Comparison of ENCODE assay signal across 9 cellular contexts in genomic region chr1:19231736-19232525, GRCh38. TPM values are rescaled to one million over a fixed set of nuclear protein-coding genes. Genes with fewer than 3 reads are reported as not detected.
DNase-seq lines count a peak whose midpoint lies in the region; ATAC-seq and TF ChIP-seq lines count a peak whose summit lies in the region.
"Not testable (repeated sequence)": the region's sequence is repeated elsewhere in the genome, so short reads cannot be mapped to it uniquely, and the experiment has no call there.
"Had no signal": no experiment of that assay in that cellular context is flagged by ENCODE, and none has a peak within 500 bp of the region (broad histone marks: within the 10 kb centered on the region; RNA-seq: fewer than 3 reads in every experiment).

No MANE protein-coding gene starts in this region.

- H3K27ac ChIP-seq in AG04450 (ENCODE audit: low read depth, low read length) (peak overlapping the region; percentile 57), VCaP (peak overlapping the region; percentile 64), cingulate gyrus (ENCODE audit: low read depth, low read length) (peak overlapping the region; percentile 86), psoas muscle (peak overlapping the region; percentile 11), suprapubic skin (peak overlapping the region; percentile 48)

- not testable (repeated sequence) for TF ChIP-seq POLR2A in suprapubic skin (IDR thresholded peaks at IDR 0.05)

- TF ChIP-seq EP300 in suprapubic skin (IDR thresholded peaks at IDR 0.05) = not testable (repeated sequence)

- not testable (repeated sequence) for H3K27me3 ChIP-seq in AG04450 (ENCODE audit: control insufficient read depth, insufficient read depth, low read length); psoas muscle (ENCODE audit: insufficient read depth in 3 of 3, low read length in 2 of 3); suprapubic skin

- DNase-seq in AG04450 (ENCODE audit: low read depth, low spot score); left colon; mucosa of descending colon; psoas muscle; suprapubic skin (ENCODE audit: low spot score in 2 of 2): not testable (repeated sequence)
- peak; percentile 59 for DNase-seq in globus pallidus (ENCODE audit: low spot score)

- H3K36me3 ChIP-seq in mucosa of descending colon (ENCODE audit: low read depth) = not testable (repeated sequence)
- peaks cover 5 to 99% of the 10 kb centered on the region in 2 donors for H3K36me3 ChIP-seq in psoas muscle (ENCODE audit: insufficient read depth in 1 of 2, low read depth in 1 of 2)
- H3K36me3 ChIP-seq in suprapubic skin = peaks cover 99% of the 10 kb centered on the region

- CTCF ChIA-PET in AG04450 (lab: Charles Lee) = interaction anchor here (0.6 to 4.0 kb wide), 3 partner anchors 9 to 422 kb away, joined by 3 to 21 read pairs (median 3); no protein-coding TSS in a partner anchor

- WGBS in psoas muscle, 3 donors = 78 to 87% (median 82%) methylated on average over 16 of the region's 16 CpGs
- 85% methylated on average over 14 of the region's 16 CpGs for WGBS in suprapubic skin

- H3K4me1 ChIP-seq in mucosa of descending colon (ENCODE audit: low read depth); suprapubic skin: not testable (repeated sequence)
- peaks cover 18% of the 10 kb centered on the region for H3K4me1 ChIP-seq in psoas muscle

- TF ChIP-seq CTCF in AG04450 (IDR thresholded peaks at IDR 0.05; ENCODE audit: low read depth, low read length); VCaP (conservative IDR thresholded peaks at IDR 0.05); mucosa of descending colon (IDR thresholded peaks at IDR 0.05); psoas muscle (IDR thresholded peaks at IDR 0.05); suprapubic skin (IDR thresholded peaks at IDR 0.05): not testable (repeated sequence)

- ATAC-seq in left colon (peak; percentile 89), mucosa of descending colon (peak; percentile 78), psoas muscle (peak in 2 of 4 donors; percentile 22 to 39)

- intact Hi-C loops in left colon (cut with DNase I, micrococcal nuclease); mucosa of descending colon (cut with DNase I, micrococcal nuclease); psoas muscle (cut with DNase I): not testable (repeated sequence)

- POLR2A ChIA-PET in AG04450 (lab: Yijun Ruan, JAX) = interaction anchor here (0.6 to 1.7 kb wide), 3 partner anchors 9 to 69 kb away, joined by 3 to 4 read pairs (median 3); partner anchors contain the start of genes EMC1 and MRTO4

- H3K9me3 ChIP-seq in AG04450 (ENCODE audit: control insufficient read depth, insufficient read depth, low read length); mucosa of descending colon; psoas muscle; suprapubic skin: not testable (repeated sequence)

- H3K4me3 ChIP-seq in AG04450 (ENCODE audit: low read depth, low read length); mucosa of descending colon; psoas muscle; suprapubic skin: not testable (repeated sequence)

RNA-seq across cellular contexts. Expression of gene EMC1, which starts 19.4 kb away (rescaled TPM):
- polyA plus RNA-seq in AG04450 (2011; rRNA removed) (49.0 and 68.7 TPM in 2 replicates), psoas muscle (10 to 100 TPM; 12.7 to 29.4 (median 18.9) TPM)
- polyA minus RNA-seq in AG04450 (2011; rRNA and poly(A)+ RNA removed) = 55.4 and 82.7 TPM in 2 replicates
- total RNA-seq in left colon (10 to 100 TPM; 33.2 to 41.1 TPM), mucosa of descending colon (10 to 100 TPM; 37.7 to 42.3 (median 38.3) TPM), psoas muscle (10 to 100 TPM; 31.1 to 38.5 (median 35.1) TPM), suprapubic skin (10 to 100 TPM; 33.5 to 83.4 (median 48.9) TPM)

RNA-seq across cellular contexts. Expression of gene MRTO4, which starts 19.7 kb away (rescaled TPM):
- polyA plus RNA-seq in AG04450 (2011; rRNA removed) = 29.0 and 30.8 TPM in 2 replicates
- 11.8 and 16.2 TPM in 2 replicates for polyA minus RNA-seq in AG04450 (2011; rRNA and poly(A)+ RNA removed)
- 10 to 100 TPM; 16.3 to 18.5 TPM for total RNA-seq in left colon
- total RNA-seq in mucosa of descending colon = 10 to 100 TPM; 17.7 to 18.2 (median 18.1) TPM
- 10 to 100 TPM; 19.9 to 35.8 (median 28.8) TPM for total RNA-seq in psoas muscle
- 100 to 1,000 TPM in 1 of 3 donors, 10 to 100 TPM in 2; 43.0 to 103 (median 43.7) TPM for polyA plus RNA-seq in psoas muscle
- total RNA-seq in suprapubic skin = 10 to 100 TPM; 13.2 to 32.4 (median 22.9) TPM

RNA-seq across cellular contexts. Expression of gene UBR4, which starts 21.9 kb away (rescaled TPM):
- polyA plus RNA-seq in AG04450 (2011; rRNA removed) = 91.9 and 152 TPM in 2 replicates
- polyA minus RNA-seq in AG04450 (2011; rRNA and poly(A)+ RNA removed) = 336 and 425 TPM in 2 replicates
- total RNA-seq in left colon = 100 to 1,000 TPM; 103 to 114 TPM
- 100 to 1,000 TPM; 108 to 159 (median 128) TPM for total RNA-seq in mucosa of descending colon
- total RNA-seq in psoas muscle = 100 to 1,000 TPM; 109 to 185 (median 128) TPM
- 100 to 1,000 TPM in 2 of 3 donors, 10 to 100 TPM in 1; 89.9 to 134 (median 118) TPM for polyA plus RNA-seq in psoas muscle
- total RNA-seq in suprapubic skin = 100 to 1,000 TPM; 214 to 324 (median 272) TPM

RNA-seq across cellular contexts. Expression of gene AKR7A3, which starts 56.6 kb away (rescaled TPM):
- polyA plus RNA-seq in AG04450 (2011; rRNA removed) = 0.19 and 0.46 TPM in 2 replicates
- polyA minus RNA-seq in AG04450 (2011; rRNA and poly(A)+ RNA removed) = 0.60 TPM in 1 of 2 replicates, not detected in the other
- 10 to 100 TPM; 92.5 to 94.3 TPM for total RNA-seq in left colon
- 10 to 100 TPM; 40.9 to 97.8 (median 93.7) TPM for total RNA-seq in mucosa of descending colon
- total RNA-seq in psoas muscle = under 1 TPM in 3 of 4 donors, not detected in 1; 0.20 to 0.36 (median 0.34) TPM
- polyA plus RNA-seq in psoas muscle = under 1 TPM; 0.15 to 0.42 (median 0.34) TPM
- total RNA-seq in suprapubic skin = 10 to 100 TPM in 1 of 4 donors, 1 to 10 TPM in 3; 1.7 to 10.1 (median 3.4) TPM
- total RNA-seq: A172 had no signal

Comparison
In these comparisons a context has a peak if more than half of its experiments do, and no peak if none do; other contexts are left out.
1. H3K27ac ChIP-seq: peak in every context shown above with its lines; median percentile 86 in cingulate gyrus; 64 in VCaP; 57 in AG04450; 48 in suprapubic skin; 11 in psoas muscle.